ENCODE assay signal across 8 cellular contexts in genomic region chr1:65147424-65148177, GRCh38. TPM values are rescaled to one million over a fixed set of nuclear protein-coding genes. Genes with fewer than 3 reads are reported as not detected.
DNase-seq lines count a peak whose midpoint lies in the region; ATAC-seq, FAIRE-seq and TF ChIP-seq lines count a peak whose summit lies in the region.

No MANE protein-coding gene starts in this region.

- ATAC-seq in GM19438 (IDR thresholded peaks at IDR 0.05; ENCODE audit: low read depth, unreplicated experiment) (peak; percentile 58), HG03442 (IDR thresholded peaks at IDR 0.05; ENCODE audit: unreplicated experiment) (peak; percentile 63), K562 (peak; percentile 86)

- H3K36me3 ChIP-seq in SJSA1 (no peaks in the 10 kb centered on the region), K562 (ENCODE audit: control insufficient read depth, insufficient read depth, low read length) (peaks cover 2% of the 10 kb centered on the region; the same call in 1 of the 3 replicates)

- no peak overlapping the region for H3K27ac ChIP-seq in SJSA1
- peak overlapping the region; percentile 65 for H3K27ac ChIP-seq in K562 (ENCODE audit: extremely low read depth, low read depth, low read length)
- H3K27ac ChIP-seq in skin epidermis: peak overlapping the region in 17 of 21 experiments; percentile 7 to 93 (median 79)

- H2AFZ ChIP-seq in K562 (ENCODE audit: low read depth, low read length): peak overlapping the region; percentile 93

- no peaks in the 10 kb centered on the region for H3K9me1 ChIP-seq in K562 (ENCODE audit: control insufficient read depth, insufficient read depth, low read length)

- TF ChIP-seq RAD21 in K562 (CRISPR knock-in tag; conservative IDR thresholded peaks at IDR 0.05 in 1 of 2, IDR thresholded peaks at IDR 0.05 in 1 of 2): no peak

- H3K9me3 ChIP-seq in SJSA1 (replicated peaks) (no peaks in the 10 kb centered on the region), K562 (replicated peaks; ENCODE audit: control insufficient read depth, insufficient read depth, low read depth, low read length) (no peaks in the 10 kb centered on the region), iPS-18c (ENCODE audit: control insufficient read depth, insufficient read depth, low read length) (peaks cover 4% of the 10 kb centered on the region)

- H3K27me3 ChIP-seq in SJSA1 (replicated peaks) (peaks cover 49% of the 10 kb centered on the region), K562 (ENCODE audit: control insufficient read depth in 2 of 2, insufficient read depth in 2 of 2, low read length in 2 of 2) (no peaks in the 10 kb centered on the region)

- in situ Hi-C loops in Caki2 (cut with HindIII; ENCODE audit: low pct_unique_long_range_greater_than_20kb, low sequenced_read_pairs) (no loop called here), K562 (cut with MboI) (no loop called here)

- H3K4me1 ChIP-seq in SJSA1 (replicated peaks): peaks cover 9% of the 10 kb centered on the region
- peaks cover 10 to 26% of the 10 kb centered on the region in 2 experiments for H3K4me1 ChIP-seq in K562 (replicated peaks in 1 of 2; ENCODE audit: control insufficient read depth in 2 of 2, insufficient read depth in 2 of 2, low read length in 2 of 2)

- TF ChIP-seq POLR2A in K562 (conservative IDR thresholded peaks at IDR 0.05): no peak

- FAIRE-seq in K562 (lab: Jason Lieb, UNC): no peak

- WGBS in K562 (ENCODE audit: insufficient coverage, low coverage, missing lambda C conversion rate): under 1% methylated on average over 60 of the region's 88 CpGs

- H3K9ac ChIP-seq in K562 (ENCODE audit: insufficient read depth in 1 of 2, low read depth in 2 of 2, low read length in 2 of 2): peak overlapping the region; percentile 71 to 93

- intact Hi-C loops in K562 (cut with micrococcal nuclease): loop anchor here (5.0 kb wide), 2 partner anchors 60 to 80 kb away; no protein-coding TSS in a partner anchor

- no peak for TF ChIP-seq EP300 in K562 (IDR thresholded peaks at IDR 0.05; ENCODE audit: low read length)

- peak; percentile 73 for DNase-seq in Caki2 (ENCODE audit: low read depth)
- DNase-seq in SJSA1 (ENCODE audit: low read depth in 1 of 2, low spot score in 2 of 2): no peak
- DNase-seq in K562 (ENCODE audit: extremely low read depth in 1 of 4, low spot score in 3 of 4): peak; percentile 73 to 85 (median 82)
- no peak for DNase-seq in NK-92 (lab: John Stamatoyannopoulos, UW; ENCODE audit: unreplicated experiment)

- no TSS peak for BruUV-seq in K562 (replicated peaks; lab: Mats Ljungman, UMichigan)

- H3K4me2 ChIP-seq in K562 (ENCODE audit: insufficient read depth, low read length): peak overlapping the region; percentile 83

- no peak for TF ChIP-seq CTCF in K562 (IDR thresholded peaks at IDR 0.05 in 2 of 3, conservative IDR thresholded peaks at IDR 0.05 in 1 of 3; ENCODE audit: insufficient read depth in 2 of 3, low read depth in 1 of 3, low read length in 3 of 3)

- H3K4me3 ChIP-seq in SJSA1 (peak overlapping the region; percentile 9), K562 (peak overlapping the region; percentile 64), iPS-18c (ENCODE audit: insufficient read depth, low read depth, low read length) (peak overlapping the region; percentile 72), skin epidermis (peak overlapping the region; percentile 53 to 82 (median 74))

- H3K79me2 ChIP-seq in K562 (ENCODE audit: control insufficient read depth, insufficient read depth, low read length): peaks cover 38% of the 10 kb centered on the region

- H4K20me1 ChIP-seq in K562 (replicated peaks; ENCODE audit: control insufficient read depth, insufficient read depth, low read length): no peaks in the 10 kb centered on the region

- CTCF ChIA-PET in K562 (lab: Yijun Ruan, JAX; ENCODE audit: low intra/inter-chr PET ratio): no interaction called here

- POLR2A ChIA-PET in K562 (lab: Yijun Ruan, JAX): interaction anchor here (0.6 to 3.1 kb wide), 5 partner anchors 11 to 80 kb away, joined by 3 to 22 read pairs (median 4); no protein-coding TSS in a partner anchor

TF ChIP-seq in K562, 482 proteins besides CTCF, POLR2A, EP300 and RAD21 (continues in another document):
- TF ChIP-seq NR4A1 (CRISPR knock-in tag; IDR thresholded peaks at IDR 0.05) (no peak), NR4A1 (tag; IDR thresholded peaks at IDR 0.05) (no peak; the same call in 1 of the 2 replicates)

RNA-seq across cellular contexts. Expression of gene AK4, which starts 0.4 kb away (rescaled TPM):
- 14.0 and 14.7 TPM in 2 replicates for total RNA-seq in Caki2 (2014; rRNA removed; shearing (Covaris generic); ENCODE audit: low replicate concordance)
- under 0.01 and 0.21 TPM in 2 replicates for total RNA-seq in SJSA1 (2014; rRNA removed; shearing (Covaris generic))
- 12.9 and 19.3 TPM in 2 replicates for total RNA-seq in K562 (2011; cell fraction: chromatin; rRNA removed; ENCODE audit: low replicate concordance)
- 6.2 and 7.2 TPM in 2 replicates for total RNA-seq in K562 (2011; cell fraction: nucleolus; rRNA removed)
- 13.3 and 19.4 TPM in 2 replicates for total RNA-seq in K562 (2011; cell fraction: nucleoplasm; rRNA removed)
- total RNA-seq in K562 (2014; rRNA removed) (19.1 and 21.4 TPM in 2 replicates), K562 (2014; rRNA removed; fragmentation: Illumina TruSeq; extraction: Trizol) (21.5 and 24.8 TPM in 2 replicates), K562 (2015; rRNA removed; fragmentation: Illumina TruSeq; extraction: Trizol) (10.4 and 12.0 TPM in 2 replicates), K562 (2021) (34.9 and 36.4 TPM in 2 replicates)
- polyA plus RNA-seq in K562 (2011; rRNA removed) (71.2 and 96.6 TPM in 2 replicates), K562 (2014; fragmentation: Illumina TruSeq; extraction: Trizol) (32.4 and 33.1 TPM in 2 replicates), K562 (2014; fragmentation: Nextera tagmentation; extraction: Ambion mirVana) (10 to 100 TPM; 10.9 to 15.1 TPM), K562 (2014; rRNA removed) (23.3 and 24.1 TPM in 2 replicates)
- 43.8 and 70.9 TPM in 2 replicates for polyA plus RNA-seq in K562 (2011; cell fraction: cytosol; rRNA removed)
- polyA plus RNA-seq in K562 (2011; cell fraction: nucleus; rRNA removed): 21.2 and 33.7 TPM in 2 replicates
- polyA plus RNA-seq in K562 (2012): 15.5 and 17.3 TPM in 2 replicates
- 77.9 and 90.3 TPM in 2 replicates for polyA minus RNA-seq in K562 (2011; rRNA and poly(A)+ RNA removed)
- polyA minus RNA-seq in K562 (2011; cell fraction: cytosol; rRNA and poly(A)+ RNA removed): 22.5 and 30.3 TPM in 2 replicates
- 9.0 and 14.2 TPM in 2 replicates for polyA minus RNA-seq in K562 (2011; cell fraction: nucleus; rRNA and poly(A)+ RNA removed)

Comparison
In these comparisons a context has a peak if more than half of its experiments do, and no peak if none do; other contexts are left out.
1. DNase-seq: peak in Caki2 (single experiment) and K562 (4 of 4); none in SJSA1 (0 of 2) and NK-92 (single experiment).
2. H3K4me3 ChIP-seq: peak in every context shown above with its lines; median percentile 74 in skin epidermis; 72 in iPS-18c; 64 in K562; 9 in SJSA1.
3. Peak in every context shown above with its lines, with median percentiles within 50 percentile points of each other: ATAC-seq.